8 cellular contexts compared by ENCODE assay signal in genomic region chr4:76781698-76782595, GRCh38.
DNase-seq lines count a peak whose midpoint lies in the region; ATAC-seq lines count a peak whose summit lies in the region.

No MANE protein-coding gene starts in this region.

- in situ Hi-C loops in G401 (cut with HindIII; ENCODE audit: low sequenced_read_pairs), result no loop called here

- DNase-seq in AG08396 (ENCODE audit: low spot score) (peak; percentile 78), NCI-H345 treated with DMSO at 0.1 percent for 48 hours (lab: John Stamatoyannopoulos, UW; ENCODE audit: unreplicated experiment) (peak; percentile 11), fibroblast of the conjunctiva (ENCODE audit: low read depth) (peak; percentile 73), DMS114 treated with DMSO at 0.1 percent for 48 hours (lab: John Stamatoyannopoulos, UW; ENCODE audit: unreplicated experiment) (no peak), G401 (ENCODE audit: low spot score) (no peak), NCI-H524 treated with DMSO at 0.1 percent for 48 hours (lab: John Stamatoyannopoulos, UW) (no peak)
- no peak for DNase-seq in effector CD4-positive, alpha-beta T cell

- peak; percentile 78 for ATAC-seq in GM21390 (IDR thresholded peaks at IDR 0.05; ENCODE audit: unreplicated experiment)

Comparison
In these comparisons a context has a peak if more than half of its experiments do, and no peak if none do; other contexts are left out.
1. DNase-seq: peak in AG08396 (single experiment), NCI-H345 treated with DMSO at 0.1 percent for 48 hours (single experiment) and fibroblast of the conjunctiva (single experiment); none in effector CD4-positive, alpha-beta T cell (single experiment), DMS114 treated with DMSO at 0.1 percent for 48 hours (single experiment), G401 (single experiment) and NCI-H524 treated with DMSO at 0.1 percent for 48 hours (single experiment).